Comparison of ENCODE assay signal across 20 cellular contexts in genomic region chr10:22455068-22455467, GRCh38.
DNase-seq lines count a peak whose midpoint lies in the region; ATAC-seq and TF ChIP-seq lines count a peak whose summit lies in the region.
"Had no signal": no experiment of that assay in that cellular context is flagged by ENCODE, and none has a peak within 500 bp of the region (broad histone marks: within the 10 kb centered on the region; RNA-seq: fewer than 3 reads in every experiment).

No MANE protein-coding gene starts in this region.

- peak overlapping the region; percentile 58 for H3K4me2 ChIP-seq in BLaER1

- H3K4me3 ChIP-seq in BLaER1 (no peak overlapping the region), SJCRH30 (no peak overlapping the region), ovary (no peak overlapping the region), gastrocnemius medialis (no peak overlapping the region)
- H3K4me3 ChIP-seq: ascending aorta, mucosa of descending colon, thoracic aorta had no signal

- WGBS in ovary, 3 donors: 86 to 88% (median 88%) methylated on average over 4 of the region's 4 CpGs

- no peak overlapping the region for H3K9ac ChIP-seq in BLaER1

- no peak for TF ChIP-seq EP300 in ovary (IDR thresholded peaks at IDR 0.05)

- H3K27me3 ChIP-seq in BLaER1 (no peaks in the 10 kb centered on the region), SJCRH30 (no peaks in the 10 kb centered on the region), ovary (no peaks in the 10 kb centered on the region), gastrocnemius medialis (no peaks in the 10 kb centered on the region)
- H3K27me3 ChIP-seq: ascending aorta had no signal

- intact Hi-C loops in ovary (cut with DNase I): no loop called here
- intact Hi-C loops in gastrocnemius medialis (cut with DNase I; ENCODE audit: low total_unique reads): no loop called here
- intact Hi-C loops in head of caudate nucleus (cut with DNase I): no loop called here

- DNase-seq in SJCRH30: no peak
- no peak for DNase-seq in stimulated activated CD4-positive, alpha-beta T cell treated with anti-CD3 and anti-CD28 coated beads, Interleukin-4, amount 100 ng/mL, for 4 hours
- DNase-seq in ovary: no peak
- no peak for DNase-seq in gastrocnemius medialis
- DNase-seq in head of caudate nucleus: no peak
- DNase-seq: activated effector memory CD4-positive, alpha-beta T cell treated with anti-CD3 and anti-CD28 coated beads, Interleukin-2, amount 50 U/mL, for 16 hours; foreskin fibroblast; KBM-7; mucosa of descending colon; NCI-H1105; NCI-H2171; NCI-H774; occipital lobe had no signal

- H3K9me3 ChIP-seq in BLaER1 (peaks cover 18% of the 10 kb centered on the region), SJCRH30 (replicated peaks) (no peaks in the 10 kb centered on the region; the same call in 1 of the 2 replicates), ovary (no peaks in the 10 kb centered on the region), gastrocnemius medialis (no peaks in the 10 kb centered on the region)
- H3K9me3 ChIP-seq: ascending aorta, mucosa of descending colon, thoracic aorta had no signal

- no peaks in the 10 kb centered on the region for H4K20me1 ChIP-seq in BLaER1

- H3K36me3 ChIP-seq in BLaER1: no peaks in the 10 kb centered on the region
- no peaks in the 10 kb centered on the region for H3K36me3 ChIP-seq in SJCRH30
- no peaks in the 10 kb centered on the region for H3K36me3 ChIP-seq in ovary
- no peaks in the 10 kb centered on the region for H3K36me3 ChIP-seq in gastrocnemius medialis
- H3K36me3 ChIP-seq: ascending aorta, thoracic aorta had no signal

- H3K27ac ChIP-seq in BLaER1 (0 out of 2 replicates have a peak overlapping the region, but pooled peaks have one; percentile 8), SJCRH30 (peak overlapping the region; percentile 88; the same call in 1 of the 2 replicates), ovary (no peak overlapping the region), gastrocnemius medialis (no peak overlapping the region)
- H3K27ac ChIP-seq: ascending aorta, thoracic aorta had no signal

- TF ChIP-seq POLR2A in ovary (IDR thresholded peaks at IDR 0.05) (no peak), gastrocnemius medialis (IDR thresholded peaks at IDR 0.05) (no peak)

- in situ Hi-C loops in gastrocnemius medialis (cut with MboI; ENCODE audit: low sequenced_read_pairs in 4 of 4): no loop called here

- ATAC-seq in GM18502 (IDR thresholded peaks at IDR 0.05; ENCODE audit: poor library complexity, unreplicated experiment) (peak; percentile 67), GM21619 (IDR thresholded peaks at IDR 0.05; ENCODE audit: unreplicated experiment) (peak; percentile 60), gastrocnemius medialis (no peak)
- ATAC-seq: mucosa of descending colon, Panc1, sciatic nerve had no signal

- H3K4me1 ChIP-seq in BLaER1 (peaks cover 27% of the 10 kb centered on the region), SJCRH30 (peaks cover 24% of the 10 kb centered on the region), ovary (ENCODE audit: insufficient read depth) (no peaks in the 10 kb centered on the region), gastrocnemius medialis (peaks cover 0 to 5% of the 10 kb centered on the region in 2 donors)
- H3K4me1 ChIP-seq: ascending aorta had no signal

- TF ChIP-seq CTCF in ovary (IDR thresholded peaks at IDR 0.05) (no peak), gastrocnemius medialis (IDR thresholded peaks at IDR 0.05 in 4 of 5, conservative IDR thresholded peaks at IDR 0.05 in 1 of 5) (no peak)

Comparison
In these comparisons a context has a peak if more than half of its experiments do, and no peak if none do; other contexts are left out.
1. H3K27ac ChIP-seq: peak in BLaER1 (single experiment) and SJCRH30 (single experiment); none in ovary (0 of 2) and gastrocnemius medialis (0 of 4).
2. ATAC-seq: peak in GM18502 (single experiment) and GM21619 (single experiment); none in gastrocnemius medialis (0 of 2).